8 cellular contexts compared by ENCODE assay signal in the genomic region with DNA sequence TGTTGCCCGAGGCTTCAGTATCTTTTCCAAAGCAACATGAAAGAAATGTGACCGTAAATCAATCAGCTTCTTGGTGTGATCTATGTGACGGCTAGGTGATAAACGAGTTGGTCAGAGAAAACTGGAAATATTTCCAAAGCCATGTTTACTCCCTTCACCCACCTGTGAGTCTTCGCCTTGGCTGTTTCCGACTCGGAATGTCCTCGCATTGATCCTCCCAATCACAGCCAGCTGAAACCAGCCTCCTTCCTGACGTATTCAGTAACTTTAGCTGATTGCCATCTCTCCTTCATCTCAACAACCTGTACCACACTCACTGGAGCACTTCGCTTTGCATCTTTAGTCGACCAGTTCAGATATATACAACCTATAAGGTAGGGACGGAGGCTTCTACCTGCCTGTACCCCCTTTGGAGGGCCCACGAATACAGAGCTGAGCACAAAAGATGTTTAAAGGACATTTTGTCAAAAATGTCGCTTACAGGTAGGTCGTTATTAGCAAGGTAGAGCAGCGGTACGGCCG. TPM values are rescaled to one million over a fixed set of nuclear protein-coding genes. Genes with fewer than 3 reads are reported as not detected.
DNase-seq lines count a peak whose midpoint lies in the region; ATAC-seq, FAIRE-seq and TF ChIP-seq lines count a peak whose summit lies in the region.

No MANE protein-coding gene starts in this region.

- POLR2A ChIA-PET in WTC11 (lab: Charles Lee) = interaction anchor here (0.6 to 1.6 kb wide), 10 partner anchors 34 to 256 kb away, joined by 3 to 15 read pairs (median 3); a partner anchor contains a TSS

- peaks cover 9% of the 10 kb centered on the region for H3K4me1 ChIP-seq in ovary (ENCODE audit: insufficient read depth)

- H3K27me3 Mint-ChIP-seq in WTC11 (ENCODE audit: low read depth) = no peaks in the 10 kb centered on the region

- peak overlapping the region; percentile 79 for H3K27ac Mint-ChIP-seq in WTC11

- 6 to 9% (median 7%) methylated on average over 18 of the region's 18 CpGs for WGBS in ovary, 3 donors

- DNase-seq in ACHN (peak; percentile 13), WTC11 (ENCODE audit: low spot score) (no peak), frontal cortex (ENCODE audit: low spot score in 2 of 2) (peak; percentile 47 to 53), ovary (no peak)
- no peak for DNase-seq in stimulated activated CD4-positive, alpha-beta T cell treated with anti-CD3 and anti-CD28 coated beads, Interleukin-1b, Interleukin-23, amount 100 ng/mL, for 48 hours
- DNase-seq in stimulated activated CD4-positive, alpha-beta T cell treated with anti-CD3 and anti-CD28 coated beads, Interleukin-4, amount 100 ng/mL, for 24 hours = no peak

- in situ Hi-C loops in ACHN (cut with HindIII; ENCODE audit: low pct_ligation_motif_present, low pct_unique_long_range_greater_than_20kb, low sequenced_read_pairs) = no loop called here

- peak overlapping the region; percentile 63 for H3K4me3 ChIP-seq in ovary

- intact Hi-C loops in ovary (cut with DNase I) = no loop called here

- FAIRE-seq in frontal cortex (lab: Jason Lieb, UNC) = no peak

- ATAC-seq in GM21723 (IDR thresholded peaks at IDR 0.05; ENCODE audit: unreplicated experiment) (peak; percentile 3), WTC11 (peak; percentile 10), HG02840 (IDR thresholded peaks at IDR 0.05; ENCODE audit: low FRiP score, unreplicated experiment) (no peak)

- no peak for TF ChIP-seq POLR2A in ovary (IDR thresholded peaks at IDR 0.05)

- H3K4me1 Mint-ChIP-seq in WTC11 = peaks cover 34% of the 10 kb centered on the region

- H3K36me3 ChIP-seq in ovary = no peaks in the 10 kb centered on the region

- H3K9me3 ChIP-seq in ovary = no peaks in the 10 kb centered on the region

- no peak for TF ChIP-seq EP300 in ovary (IDR thresholded peaks at IDR 0.05)

- H3K36me3 Mint-ChIP-seq in WTC11 = peaks cover 54% of the 10 kb centered on the region

- CTCF ChIA-PET in WTC11 (lab: Charles Lee) = interaction anchor here (1.1 to 2.7 kb wide), 8 partner anchors 16 to 370 kb away, joined by 3 to 13 read pairs (median 5); a partner anchor contains a TSS

- peak overlapping the region; percentile 27 to 64 for H3K27ac ChIP-seq in ovary

- H3K27me3 ChIP-seq in ovary = no peaks in the 10 kb centered on the region

- peak overlapping the region; percentile 84 for H3K4me3 Mint-ChIP-seq in WTC11

- no peaks in the 10 kb centered on the region for H3K9me3 Mint-ChIP-seq in WTC11

- TF ChIP-seq CTCF in WTC11 (IDR thresholded peaks at IDR 0.05) (no peak), ovary (IDR thresholded peaks at IDR 0.05) (no peak)

TF ChIP-seq in WTC11, 78 proteins besides CTCF, POLR2A, EP300 and RAD21:
- TF ChIP-seq PRRX2 (CRISPR knock-in tag; IDR thresholded peaks at IDR 0.05) = no peak
- TF ChIP-seq, protein P1, sequence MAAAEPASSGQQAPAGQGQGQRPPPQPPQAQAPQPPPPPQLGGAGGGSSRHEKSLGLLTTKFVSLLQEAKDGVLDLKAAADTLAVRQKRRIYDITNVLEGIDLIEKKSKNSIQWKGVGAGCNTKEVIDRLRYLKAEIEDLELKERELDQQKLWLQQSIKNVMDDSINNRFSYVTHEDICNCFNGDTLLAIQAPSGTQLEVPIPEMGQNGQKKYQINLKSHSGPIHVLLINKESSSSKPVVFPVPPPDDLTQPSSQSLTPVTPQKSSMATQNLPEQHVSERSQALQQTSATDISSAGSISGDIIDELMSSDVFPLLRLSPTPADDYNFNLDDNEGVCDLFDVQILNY (CRISPR knock-in tag; IDR thresholded peaks at IDR 0.05) = no peak
- TF ChIP-seq TP53 (CRISPR knock-in tag; IDR thresholded peaks at IDR 0.05) = no peak
- TF ChIP-seq ELF4 (CRISPR knock-in tag; IDR thresholded peaks at IDR 0.05; ENCODE audit: low read depth) = no peak
- TF ChIP-seq NFATC4 (CRISPR knock-in tag; IDR thresholded peaks at IDR 0.05) = no peak; the same call in 1 of the 2 replicates
- no peak for TF ChIP-seq ZNF416 (CRISPR knock-in tag; IDR thresholded peaks at IDR 0.05)
- TF ChIP-seq NFE2L1 (CRISPR knock-in tag; IDR thresholded peaks at IDR 0.05) = no peak
- peak; percentile 85 for TF ChIP-seq ZNF671 (CRISPR knock-in tag; IDR thresholded peaks at IDR 0.05)
- no peak for TF ChIP-seq NR1H2 (CRISPR knock-in tag; IDR thresholded peaks at IDR 0.05)
- TF ChIP-seq, protein P2, sequence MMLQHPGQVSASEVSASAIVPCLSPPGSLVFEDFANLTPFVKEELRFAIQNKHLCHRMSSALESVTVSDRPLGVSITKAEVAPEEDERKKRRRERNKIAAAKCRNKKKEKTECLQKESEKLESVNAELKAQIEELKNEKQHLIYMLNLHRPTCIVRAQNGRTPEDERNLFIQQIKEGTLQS (CRISPR knock-in tag; conservative IDR thresholded peaks at IDR 0.05) = no peak
- TF ChIP-seq, protein P3, sequence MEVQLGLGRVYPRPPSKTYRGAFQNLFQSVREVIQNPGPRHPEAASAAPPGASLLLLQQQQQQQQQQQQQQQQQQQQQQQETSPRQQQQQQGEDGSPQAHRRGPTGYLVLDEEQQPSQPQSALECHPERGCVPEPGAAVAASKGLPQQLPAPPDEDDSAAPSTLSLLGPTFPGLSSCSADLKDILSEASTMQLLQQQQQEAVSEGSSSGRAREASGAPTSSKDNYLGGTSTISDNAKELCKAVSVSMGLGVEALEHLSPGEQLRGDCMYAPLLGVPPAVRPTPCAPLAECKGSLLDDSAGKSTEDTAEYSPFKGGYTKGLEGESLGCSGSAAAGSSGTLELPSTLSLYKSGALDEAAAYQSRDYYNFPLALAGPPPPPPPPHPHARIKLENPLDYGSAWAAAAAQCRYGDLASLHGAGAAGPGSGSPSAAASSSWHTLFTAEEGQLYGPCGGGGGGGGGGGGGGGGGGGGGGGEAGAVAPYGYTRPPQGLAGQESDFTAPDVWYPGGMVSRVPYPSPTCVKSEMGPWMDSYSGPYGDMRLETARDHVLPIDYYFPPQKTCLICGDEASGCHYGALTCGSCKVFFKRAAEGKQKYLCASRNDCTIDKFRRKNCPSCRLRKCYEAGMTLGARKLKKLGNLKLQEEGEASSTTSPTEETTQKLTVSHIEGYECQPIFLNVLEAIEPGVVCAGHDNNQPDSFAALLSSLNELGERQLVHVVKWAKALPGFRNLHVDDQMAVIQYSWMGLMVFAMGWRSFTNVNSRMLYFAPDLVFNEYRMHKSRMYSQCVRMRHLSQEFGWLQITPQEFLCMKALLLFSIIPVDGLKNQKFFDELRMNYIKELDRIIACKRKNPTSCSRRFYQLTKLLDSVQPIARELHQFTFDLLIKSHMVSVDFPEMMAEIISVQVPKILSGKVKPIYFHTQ (CRISPR knock-in tag; IDR thresholded peaks at IDR 0.05) = 0 out of 2 replicates have a peak, but pooled peaks have one; percentile 16
- TF ChIP-seq, protein P4, sequence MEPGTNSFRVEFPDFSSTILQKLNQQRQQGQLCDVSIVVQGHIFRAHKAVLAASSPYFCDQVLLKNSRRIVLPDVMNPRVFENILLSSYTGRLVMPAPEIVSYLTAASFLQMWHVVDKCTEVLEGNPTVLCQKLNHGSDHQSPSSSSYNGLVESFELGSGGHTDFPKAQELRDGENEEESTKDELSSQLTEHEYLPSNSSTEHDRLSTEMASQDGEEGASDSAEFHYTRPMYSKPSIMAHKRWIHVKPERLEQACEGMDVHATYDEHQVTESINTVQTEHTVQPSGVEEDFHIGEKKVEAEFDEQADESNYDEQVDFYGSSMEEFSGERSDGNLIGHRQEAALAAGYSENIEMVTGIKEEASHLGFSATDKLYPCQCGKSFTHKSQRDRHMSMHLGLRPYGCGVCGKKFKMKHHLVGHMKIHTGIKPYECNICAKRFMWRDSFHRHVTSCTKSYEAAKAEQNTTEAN (CRISPR knock-in tag; IDR thresholded peaks at IDR 0.05) = no peak
- no peak for TF ChIP-seq ZNF138 (CRISPR knock-in tag; conservative IDR thresholded peaks at IDR 0.05)
- no peak for TF ChIP-seq GTF2I (CRISPR knock-in tag; conservative IDR thresholded peaks at IDR 0.05)

RNA-seq across cellular contexts. Expression of a gene that starts 7.2 kb away (rescaled TPM):
- 1,825 to 2,081 TPM (median 2,046 TPM) in 3 replicates for total RNA-seq in WTC11 (2021)
- total RNA-seq in frontal cortex = 4,449 TPM
- total RNA-seq in ovary = over 10,000 TPM in 1 of 7 donors, 1,000 to 10,000 TPM in 6; 2,824 to 11,226 (median 3,297) TPM
- polyA plus RNA-seq in ovary = 1,000 to 10,000 TPM; 5,564 to 8,248 TPM

RNA-seq across cellular contexts. Expression of a gene that starts 21.8 kb away (rescaled TPM):
- total RNA-seq in WTC11 (2021) (not detected in 3 replicates), frontal cortex (not detected), ovary (not detected)
- not detected for polyA plus RNA-seq in ovary

RNA-seq across cellular contexts. Expression of a gene that starts 36.2 kb away (rescaled TPM):
- total RNA-seq in WTC11 (2021) (not detected in 3 replicates), frontal cortex (not detected), ovary (not detected)
- polyA plus RNA-seq in ovary = not detected

RNA-seq across cellular contexts. Expression of a gene that starts 59.9 kb away (rescaled TPM):
- total RNA-seq in WTC11 (2021) (23.8 to 34.7 TPM (median 27.4 TPM) in 3 replicates), frontal cortex (41.2 TPM), ovary (10 to 100 TPM; 57.1 to 86.5 (median 63.2) TPM)
- polyA plus RNA-seq in ovary = 10 to 100 TPM; 36.7 to 71.3 TPM

Comparison
In these comparisons a context has a peak if more than half of its experiments do, and no peak if none do; other contexts are left out.
1. DNase-seq: peak in ACHN (single experiment) and frontal cortex (2 of 2); none in WTC11 (single experiment), ovary (0 of 5), stimulated activated CD4-positive, alpha-beta T cell treated with anti-CD3 and anti-CD28 coated beads, Interleukin-1b, Interleukin-23, amount 100 ng/mL, for 48 hours (single experiment) and stimulated activated CD4-positive, alpha-beta T cell treated with anti-CD3 and anti-CD28 coated beads, Interleukin-4, amount 100 ng/mL, for 24 hours (single experiment).